In the genomic region with DNA sequence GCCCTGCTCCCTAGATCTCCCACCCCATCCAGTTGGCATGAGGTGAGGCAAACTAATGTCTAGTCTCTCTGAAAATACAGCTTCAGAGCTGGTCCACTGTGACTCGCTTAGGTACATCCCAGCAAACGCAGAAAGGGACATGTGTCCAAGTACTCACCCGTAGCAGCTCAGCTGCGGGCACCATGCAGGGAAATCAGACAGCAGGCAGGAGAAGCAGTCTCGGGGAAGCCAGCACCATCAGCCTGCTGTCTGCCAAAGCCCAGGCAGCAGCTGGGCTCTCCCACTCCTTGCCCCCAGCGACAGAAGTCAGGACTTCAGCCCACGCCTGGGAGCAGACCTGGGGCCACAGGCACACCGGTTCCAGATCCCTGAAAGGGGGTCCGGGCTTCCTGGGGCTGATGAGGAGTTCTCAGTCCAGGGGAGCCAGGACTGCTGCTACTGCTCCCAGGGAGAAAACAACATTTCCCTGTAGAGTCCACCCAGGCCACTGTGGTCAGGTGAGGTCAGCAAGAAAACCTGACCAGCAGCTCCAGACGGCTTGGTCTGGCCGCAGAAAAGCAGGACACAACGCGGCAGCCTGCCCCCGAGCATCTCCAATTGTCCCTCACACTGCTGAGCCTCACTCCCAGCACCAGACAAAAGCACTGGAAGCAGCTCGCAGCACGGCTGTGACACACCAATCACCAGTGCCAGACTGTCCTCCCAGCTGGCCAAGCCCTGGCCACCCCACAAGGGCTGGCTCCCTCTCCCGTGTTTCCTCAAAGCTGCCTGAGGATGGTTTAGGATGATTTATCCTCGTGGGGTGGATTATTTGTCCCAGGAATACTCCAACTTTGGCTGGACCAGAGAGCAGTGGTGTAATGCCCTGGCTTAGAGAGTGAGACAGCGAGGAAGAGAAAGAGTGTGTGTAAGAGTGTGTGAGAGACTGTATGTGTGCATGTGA, we compare ENCODE assay signal across 14 cellular contexts. TPM values are rescaled to one million over a fixed set of nuclear protein-coding genes. Genes with fewer than 3 reads are reported as not detected.
DNase-seq lines count a peak whose midpoint lies in the region; ATAC-seq and TF ChIP-seq lines count a peak whose summit lies in the region.
"Had no signal": no experiment of that assay in that cellular context is flagged by ENCODE, and none has a peak within 500 bp of the region (broad histone marks: within the 10 kb centered on the region; RNA-seq: fewer than 3 reads in every experiment).

No MANE protein-coding gene starts in this region.

- H3K27ac ChIP-seq in colonic mucosa, result no peak overlapping the region
- H3K27ac ChIP-seq: parathyroid adenoma had no signal

- H3K4me1 ChIP-seq in colonic mucosa, result no peaks in the 10 kb centered on the region

- TF ChIP-seq CTCF in colonic mucosa (IDR thresholded peaks at IDR 0.05), result no peak

- DNase-seq in AG08395 (ENCODE audit: low spot score), result peak; percentile 35
- peak; percentile 22 for DNase-seq in NCI-H1694 (lab: John Stamatoyannopoulos, UW)
- peak; percentile 31 for DNase-seq in colonic mucosa
- peak; percentile 16 for DNase-seq in middle frontal gyrus (ENCODE audit: extremely low spot score, low spot score)
- DNase-seq in activated CD8-positive, alpha-beta memory T cell treated with anti-CD3 and anti-CD28 coated beads for 24 hours, result no peak
- no peak for DNase-seq in naive thymus-derived CD8-positive, alpha-beta T cell
- no peak for DNase-seq in NCI-H1436 (lab: John Stamatoyannopoulos, UW)
- no peak for DNase-seq in putamen (ENCODE audit: low spot score)
- DNase-seq: NCI-H1105 treated with DMSO at 0.1 percent for 48 hours; stimulated activated CD4-positive, alpha-beta T cell treated with anti-CD3 and anti-CD28 coated beads, Interleukin-2, amount 100 ng/mL, for 24 hours had no signal

- H3K27me3 Mint-ChIP-seq in naive thymus-derived CD8-positive, alpha-beta T cell, result peaks cover 7 to 75% (median 32%) of the 10 kb centered on the region in 5 donors

- ATAC-seq in naive thymus-derived CD8-positive, alpha-beta T cell, result no peak

- intact Hi-C loops in colonic mucosa (cut with DNase I), result no loop called here

- H3K27me3 ChIP-seq in colonic mucosa, result no peaks in the 10 kb centered on the region

- no peak overlapping the region for H3K4me3 ChIP-seq in colonic mucosa

- no peak overlapping the region for H3K9ac ChIP-seq in colonic mucosa (ENCODE audit: low read depth in 2 of 2, low read length in 2 of 2)
- H3K9ac ChIP-seq: parathyroid adenoma had no signal

- H3K4me3 Mint-ChIP-seq in naive thymus-derived CD8-positive, alpha-beta T cell, result no peak overlapping the region
- H3K4me3 Mint-ChIP-seq: activated naive CD8-positive, alpha-beta T cell had no signal

- H3K9me3 ChIP-seq in colonic mucosa, result no peaks in the 10 kb centered on the region

- H3K9me3 Mint-ChIP-seq in naive thymus-derived CD8-positive, alpha-beta T cell, result no peaks in the 10 kb centered on the region

- H3K27ac Mint-ChIP-seq in naive thymus-derived CD8-positive, alpha-beta T cell, result peak overlapping the region in 2 of 10 donors; percentile 42 to 59
- H3K27ac Mint-ChIP-seq: activated naive CD8-positive, alpha-beta T cell had no signal

- POLR2A ChIA-PET in naive thymus-derived CD8-positive, alpha-beta T cell (lab: Charles Lee), result no interaction called here

- no peaks in the 10 kb centered on the region for H3K36me3 Mint-ChIP-seq in naive thymus-derived CD8-positive, alpha-beta T cell
- H3K36me3 Mint-ChIP-seq: activated naive CD8-positive, alpha-beta T cell had no signal

- H3K36me3 ChIP-seq in colonic mucosa, result no peaks in the 10 kb centered on the region

- peaks cover 0 to 3% (median 0%) of the 10 kb centered on the region in 4 donors for H3K4me1 Mint-ChIP-seq in naive thymus-derived CD8-positive, alpha-beta T cell

RNA-seq across cellular contexts. Expression of gene SEMA5B, which starts 34.7 kb away (rescaled TPM):
- 1 to 10 TPM in 1 of 2 donors, under 1 TPM in 1; 0.40 to 1.3 TPM for total RNA-seq in colonic mucosa
- total RNA-seq in naive thymus-derived CD8-positive, alpha-beta T cell, result under 1 TPM; 0.16 to 0.47 TPM
- polyA plus RNA-seq in naive thymus-derived CD8-positive, alpha-beta T cell, result not detected
- total RNA-seq: Daoy, HT1080 had no signal

Comparison
In these comparisons a context has a peak if more than half of its experiments do, and no peak if none do; other contexts are left out.
1. DNase-seq: peak in AG08395 (single experiment), NCI-H1694 (single experiment), colonic mucosa (single experiment) and middle frontal gyrus (single experiment); none in activated CD8-positive, alpha-beta memory T cell treated with anti-CD3 and anti-CD28 coated beads for 24 hours (single experiment), naive thymus-derived CD8-positive, alpha-beta T cell (0 of 10), NCI-H1436 (single experiment) and putamen (single experiment).